In genomic region chr17:39036009-39036408, GRCh38 we compare ENCODE assay signal across 1 cellular context.
TF ChIP-seq lines count a peak whose summit lies in the region.

No MANE protein-coding gene starts in this region.

TF ChIP-seq in GM23338, 12 proteins besides CTCF, POLR2A, EP300 and RAD21 (continued from another document):
- TF ChIP-seq, protein P1, sequence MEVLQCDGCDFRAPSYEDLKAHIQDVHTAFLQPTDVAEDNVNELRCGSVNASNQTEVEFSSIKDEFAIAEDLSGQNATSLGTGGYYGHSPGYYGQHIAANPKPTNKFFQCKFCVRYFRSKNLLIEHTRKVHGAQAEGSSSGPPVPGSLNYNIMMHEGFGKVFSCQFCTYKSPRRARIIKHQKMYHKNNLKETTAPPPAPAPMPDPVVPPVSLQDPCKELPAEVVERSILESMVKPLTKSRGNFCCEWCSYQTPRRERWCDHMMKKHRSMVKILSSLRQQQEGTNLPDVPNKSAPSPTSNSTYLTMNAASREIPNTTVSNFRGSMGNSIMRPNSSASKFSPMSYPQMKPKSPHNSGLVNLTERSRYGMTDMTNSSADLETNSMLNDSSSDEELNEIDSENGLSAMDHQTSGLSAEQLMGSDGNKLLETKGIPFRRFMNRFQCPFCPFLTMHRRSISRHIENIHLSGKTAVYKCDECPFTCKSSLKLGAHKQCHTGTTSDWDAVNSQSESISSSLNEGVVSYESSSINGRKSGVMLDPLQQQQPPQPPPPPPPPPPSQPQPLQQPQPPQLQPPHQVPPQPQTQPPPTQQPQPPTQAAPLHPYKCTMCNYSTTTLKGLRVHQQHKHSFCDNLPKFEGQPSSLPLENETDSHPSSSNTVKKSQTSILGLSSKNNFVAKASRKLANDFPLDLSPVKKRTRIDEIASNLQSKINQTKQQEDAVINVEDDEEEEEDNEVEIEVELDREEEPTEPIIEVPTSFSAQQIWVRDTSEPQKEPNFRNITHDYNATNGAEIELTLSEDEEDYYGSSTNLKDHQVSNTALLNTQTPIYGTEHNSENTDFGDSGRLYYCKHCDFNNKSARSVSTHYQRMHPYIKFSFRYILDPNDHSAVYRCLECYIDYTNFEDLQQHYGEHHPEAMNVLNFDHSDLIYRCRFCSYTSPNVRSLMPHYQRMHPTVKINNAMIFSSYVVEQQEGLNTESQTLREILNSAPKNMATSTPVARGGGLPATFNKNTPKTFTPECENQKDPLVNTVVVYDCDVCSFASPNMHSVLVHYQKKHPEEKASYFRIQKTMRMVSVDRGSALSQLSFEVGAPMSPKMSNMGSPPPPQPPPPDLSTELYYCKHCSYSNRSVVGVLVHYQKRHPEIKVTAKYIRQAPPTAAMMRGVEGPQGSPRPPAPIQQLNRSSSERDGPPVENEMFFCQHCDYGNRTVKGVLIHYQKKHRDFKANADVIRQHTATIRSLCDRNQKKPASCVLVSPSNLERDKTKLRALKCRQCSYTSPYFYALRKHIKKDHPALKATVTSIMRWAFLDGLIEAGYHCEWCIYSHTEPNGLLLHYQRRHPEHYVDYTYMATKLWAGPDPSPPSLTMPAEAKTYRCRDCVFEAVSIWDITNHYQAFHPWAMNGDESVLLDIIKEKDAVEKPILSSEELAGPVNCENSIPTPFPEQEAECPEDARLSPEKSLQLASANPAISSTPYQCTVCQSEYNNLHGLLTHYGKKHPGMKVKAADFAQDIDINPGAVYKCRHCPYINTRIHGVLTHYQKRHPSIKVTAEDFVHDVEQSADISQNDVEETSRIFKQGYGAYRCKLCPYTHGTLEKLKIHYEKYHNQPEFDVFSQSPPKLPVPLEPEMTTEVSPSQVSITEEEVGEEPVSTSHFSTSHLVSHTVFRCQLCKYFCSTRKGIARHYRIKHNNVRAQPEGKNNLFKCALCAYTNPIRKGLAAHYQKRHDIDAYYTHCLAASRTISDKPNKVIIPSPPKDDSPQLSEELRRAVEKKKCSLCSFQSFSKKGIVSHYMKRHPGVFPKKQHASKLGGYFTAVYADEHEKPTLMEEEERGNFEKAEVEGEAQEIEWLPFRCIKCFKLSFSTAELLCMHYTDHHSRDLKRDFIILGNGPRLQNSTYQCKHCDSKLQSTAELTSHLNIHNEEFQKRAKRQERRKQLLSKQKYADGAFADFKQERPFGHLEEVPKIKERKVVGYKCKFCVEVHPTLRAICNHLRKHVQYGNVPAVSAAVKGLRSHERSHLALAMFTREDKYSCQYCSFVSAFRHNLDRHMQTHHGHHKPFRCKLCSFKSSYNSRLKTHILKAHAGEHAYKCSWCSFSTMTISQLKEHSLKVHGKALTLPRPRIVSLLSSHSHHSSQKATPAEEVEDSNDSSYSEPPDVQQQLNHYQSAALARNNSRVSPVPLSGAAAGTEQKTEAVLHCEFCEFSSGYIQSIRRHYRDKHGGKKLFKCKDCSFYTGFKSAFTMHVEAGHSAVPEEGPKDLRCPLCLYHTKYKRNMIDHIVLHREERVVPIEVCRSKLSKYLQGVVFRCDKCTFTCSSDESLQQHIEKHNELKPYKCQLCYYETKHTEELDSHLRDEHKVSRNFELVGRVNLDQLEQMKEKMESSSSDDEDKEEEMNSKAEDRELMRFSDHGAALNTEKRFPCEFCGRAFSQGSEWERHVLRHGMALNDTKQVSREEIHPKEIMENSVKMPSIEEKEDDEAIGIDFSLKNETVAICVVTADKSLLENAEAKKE (CRISPR knock-in tag; IDR thresholded peaks at IDR 0.05) = no peak
